In genomic region chr2:69138793-69139510, GRCh38 we compare ENCODE assay signal across 13 cellular contexts.
DNase-seq lines count a peak whose midpoint lies in the region; ATAC-seq and TF ChIP-seq lines count a peak whose summit lies in the region.
"Had no signal": no experiment of that assay in that cellular context is flagged by ENCODE, and none has a peak within 500 bp of the region (broad histone marks: within the 10 kb centered on the region; RNA-seq: fewer than 3 reads in every experiment).

No MANE protein-coding gene starts in this region.

- no peak overlapping the region for H3K9ac ChIP-seq in mammary epithelial cell (ENCODE audit: insufficient read depth, low read length)

- H3K27me3 ChIP-seq in left ventricle myocardium inferior (ENCODE audit: low read depth) = no peaks in the 10 kb centered on the region
- H3K27me3 ChIP-seq in mammary epithelial cell (ENCODE audit: insufficient read depth, low read length) = no peaks in the 10 kb centered on the region
- no peaks in the 10 kb centered on the region for H3K27me3 ChIP-seq in aorta (ENCODE audit: control insufficient read depth in 1 of 2, insufficient read depth in 2 of 2, low read length in 1 of 2)

- H3K36me3 ChIP-seq in left ventricle myocardium inferior = no peaks in the 10 kb centered on the region
- no peaks in the 10 kb centered on the region for H3K36me3 ChIP-seq in mammary epithelial cell (ENCODE audit: insufficient read depth, low read length)
- peaks cover 0 to 4% of the 10 kb centered on the region in 2 donors for H3K36me3 ChIP-seq in aorta (ENCODE audit: control insufficient read depth in 1 of 2, insufficient read depth in 2 of 2, low read length in 1 of 2)
- H3K36me3 ChIP-seq: lower lobe of right lung had no signal

- H3K9me3 ChIP-seq in left ventricle myocardium inferior (replicated peaks) (no peaks in the 10 kb centered on the region), mammary epithelial cell (replicated peaks; ENCODE audit: insufficient read depth, low read length) (no peaks in the 10 kb centered on the region), aorta (ENCODE audit: control insufficient read depth, low read length) (no peaks in the 10 kb centered on the region)
- H3K9me3 ChIP-seq: lower lobe of right lung had no signal

- 17% methylated on average over 1 of the region's 1 CpG for WGBS in mammary epithelial cell (ENCODE audit: low coverage, missing lambda C conversion rate)
- 0 to 10% methylated on average over 1 of the region's 1 CpG for WGBS in aorta, 2 donors

- dilution Hi-C loops in mammary epithelial cell (cut with HindIII; ENCODE audit: low sequenced_read_pairs) = no loop called here

- ATAC-seq in Right ventricle myocardium inferior (peak; percentile 61), aorta (ENCODE audit: low FRiP score) (peak; percentile 85)
- ATAC-seq: GM12878 had no signal

- intact Hi-C loops in Right ventricle myocardium inferior (cut with DNase I) (no loop called here), left ventricle myocardium inferior (cut with micrococcal nuclease) (no loop called here), mammary epithelial cell (cut with micrococcal nuclease) (loop anchor here (5.0 kb wide), 2 partner anchors 112 to 127 kb away; partner anchors contain the start of gene ANTXR1), aorta (cut with DNase I) (no loop called here)

- no peak for DNase-seq in Right ventricle myocardium inferior (ENCODE audit: missing footprints)
- no peak for DNase-seq in left ventricle myocardium inferior
- peak; percentile 81 for DNase-seq in mammary epithelial cell
- peak; percentile 86 for DNase-seq in kidney tubule cell (ENCODE audit: low spot score)
- peak; percentile 86 to 90 for DNase-seq in aorta
- no peak for DNase-seq in activated gamma-delta T cell treated with Interleukin-2 at 50 U/mL for 16 hours
- DNase-seq in NCI-H146 (lab: John Stamatoyannopoulos, UW) = no peak
- no peak for DNase-seq in NCI-H1417 (lab: John Stamatoyannopoulos, UW)
- DNase-seq: activated CD4-positive, alpha-beta T cell treated with anti-CD3 and anti-CD28 coated beads, Interleukin-2, amount 50 U/mL, for 4 hours; lower lobe of right lung; stimulated activated CD4-positive, alpha-beta T cell treated with anti-CD3 and anti-CD28 coated beads, Interleukin-2, amount 100 ng/mL, for 48 hours had no signal

- no peak for TF ChIP-seq CTCF in left ventricle myocardium inferior (IDR thresholded peaks at IDR 0.05; ENCODE audit: borderline replicate concordance)
- peak in 1 of 2 donors; percentile 3 for TF ChIP-seq CTCF in mammary epithelial cell (conservative IDR thresholded peaks at IDR 0.05 in 1 of 2, IDR thresholded peaks at IDR 0.05 in 1 of 2; ENCODE audit: extremely low read depth in 1 of 2, insufficient read depth in 1 of 2, low read depth in 1 of 2, low read length in 2 of 2)

- H3K4me3 ChIP-seq in left ventricle myocardium inferior (no peak overlapping the region), mammary epithelial cell (replicated peaks in 1 of 3; ENCODE audit: insufficient read depth in 1 of 3, low read depth in 2 of 3, low read length in 3 of 3) (no peak overlapping the region), aorta (ENCODE audit: low read length in 2 of 2) (no peak overlapping the region)
- H3K4me3 ChIP-seq: GM12878, lower lobe of right lung had no signal

- no peak overlapping the region for H3K27ac ChIP-seq in left ventricle myocardium inferior (replicated peaks)
- peak overlapping the region; percentile 64 for H3K27ac ChIP-seq in mammary epithelial cell (ENCODE audit: insufficient read depth, low read depth, low read length)
- peak overlapping the region in 1 of 2 donors; percentile 90 for H3K27ac ChIP-seq in aorta (ENCODE audit: low read depth in 1 of 2, low read length in 2 of 2)
- H3K27ac ChIP-seq: 22Rv1, lower lobe of right lung had no signal

- H3K79me2 ChIP-seq in mammary epithelial cell (ENCODE audit: insufficient read depth, low read length) = no peaks in the 10 kb centered on the region

- no peaks in the 10 kb centered on the region for H4K20me1 ChIP-seq in mammary epithelial cell (ENCODE audit: insufficient read depth, low read length)

- no peak overlapping the region for H2AFZ ChIP-seq in mammary epithelial cell (ENCODE audit: low read depth, low read length)

- in situ Hi-C loops in mammary epithelial cell (cut with MboI; ENCODE audit: low sequenced_read_pairs in 2 of 2) = loop anchor here in 1 of 2 donors (10.0 kb wide), 1 partner anchor 114 kb away; no protein-coding TSS in a partner anchor

- CTCF ChIA-PET in mammary epithelial cell (lab: Charles Lee; ENCODE audit: low non-redundant PET) = interaction anchor here (0.5 kb wide), 1 partner anchor 128 kb away, joined by 3 read pairs; no protein-coding TSS in a partner anchor

- H3K4me2 ChIP-seq in mammary epithelial cell (ENCODE audit: insufficient read depth, low read depth, low read length) = peak overlapping the region; percentile 79

- no TSS peak for BruUV-seq in mammary epithelial cell (replicated peaks; lab: Mats Ljungman, UMichigan)

- H3K4me1 ChIP-seq in left ventricle myocardium inferior = peaks cover 5% of the 10 kb centered on the region
- peaks cover 32% of the 10 kb centered on the region for H3K4me1 ChIP-seq in mammary epithelial cell (ENCODE audit: insufficient read depth, low read length)
- peaks cover 7 to 14% of the 10 kb centered on the region in 2 donors for H3K4me1 ChIP-seq in aorta (ENCODE audit: control insufficient read depth in 1 of 2, insufficient read depth in 2 of 2, low read length in 2 of 2)
- H3K4me1 ChIP-seq: lower lobe of right lung had no signal

Comparison
In these comparisons a context has a peak if more than half of its experiments do, and no peak if none do; other contexts are left out.
1. DNase-seq: peak in mammary epithelial cell (single experiment), kidney tubule cell (single experiment) and aorta (2 of 2); none in Right ventricle myocardium inferior (single experiment), left ventricle myocardium inferior (single experiment), activated gamma-delta T cell treated with Interleukin-2 at 50 U/mL for 16 hours (single experiment), NCI-H146 (single experiment) and NCI-H1417 (0 of 3).